Comparison of ENCODE assay signal across 21 cellular contexts in genomic region chr14:44798386-44799242, GRCh38.
DNase-seq lines count a peak whose midpoint lies in the region; ATAC-seq, FAIRE-seq and TF ChIP-seq lines count a peak whose summit lies in the region.
"Had no signal": no experiment of that assay in that cellular context is flagged by ENCODE, and none has a peak within 500 bp of the region (broad histone marks: within the 10 kb centered on the region; RNA-seq: fewer than 3 reads in every experiment).

No MANE protein-coding gene starts in this region.

- no peak for FAIRE-seq in pancreas (lab: Jason Lieb, UNC)
- FAIRE-seq: H1 had no signal

- H3K79me2 ChIP-seq in SK-N-SH (ENCODE audit: insufficient read depth) = no peaks in the 10 kb centered on the region

- H3K4me2 ChIP-seq in SK-N-SH = no peak overlapping the region

- POLR2A ChIA-PET in SK-N-SH (lab: Yijun Ruan, JAX) = no interaction called here

- peaks cover 9% of the 10 kb centered on the region for H3K27me3 Mint-ChIP-seq in activated T-cell treated with anti-CD3 and anti-CD28 coated beads, Interleukin-2, amount 50 U/mL, for 24 hours

- no peak for TF ChIP-seq RAD21 in SK-N-SH (IDR thresholded peaks at IDR 0.05; ENCODE audit: low read length)

- WGBS in SK-N-SH (ENCODE audit: low lambda C conversion rate) = 51% methylated on average over 21 of the region's 60 CpGs
- WGBS in HUES64 = 97% methylated on average over 48 of the region's 60 CpGs
- WGBS in pancreas, 2 donors = 72 to 80% methylated on average over 40 to 54 of the region's 60 CpGs

- no peaks in the 10 kb centered on the region for H3K36me3 ChIP-seq in SK-N-SH (replicated peaks in 1 of 2; ENCODE audit: control insufficient read depth in 1 of 2, insufficient read depth in 2 of 2, low read length in 1 of 2)
- H3K36me3 ChIP-seq in HUES64 (ENCODE audit: insufficient read depth, low read length) = no peaks in the 10 kb centered on the region
- no peaks in the 10 kb centered on the region for H3K36me3 ChIP-seq in pancreas

- no peak overlapping the region for H2AFZ ChIP-seq in SK-N-SH (ENCODE audit: low read depth)

- CTCF ChIA-PET in SK-N-SH (lab: Yijun Ruan, JAX) = no interaction called here

- H3K4me1 ChIP-seq in SK-N-SH (ENCODE audit: control insufficient read depth in 1 of 2, insufficient read depth in 2 of 2, low read depth in 1 of 2, low read length in 1 of 2) (no peaks in the 10 kb centered on the region; a peak in 1 of 4 replicates), HUES64 (ENCODE audit: insufficient read depth, low read length) (peaks cover 2% of the 10 kb centered on the region; the same call in 1 of the 2 replicates), pancreas (no peaks in the 10 kb centered on the region)

- H4K20me1 ChIP-seq in SK-N-SH (ENCODE audit: insufficient read depth) = no peaks in the 10 kb centered on the region

- no peak for TF ChIP-seq EP300 in SK-N-SH (IDR thresholded peaks at IDR 0.05; ENCODE audit: borderline replicate concordance in 1 of 2, low read depth in 1 of 2, low read length in 1 of 2)

- no peak for TF ChIP-seq POLR2A in GM18505 (IDR thresholded peaks at IDR 0.05; ENCODE audit: borderline replicate concordance, extremely low read depth, insufficient read depth, insufficient read length)

- H3K4me3 ChIP-seq in SK-N-SH (ENCODE audit: low read depth in 2 of 2, low read length in 1 of 2) (no peak overlapping the region), HUES64 (ENCODE audit: low read length) (peak overlapping the region; percentile 34), fibroblast of pulmonary artery (replicated peaks; ENCODE audit: low read depth, low read length) (peak overlapping the region; percentile 38), pancreas (peak overlapping the region in 3 of 4 donors; percentile 3 to 33 (median 3))

- no peak overlapping the region for H3K27ac Mint-ChIP-seq in activated T-cell treated with anti-CD3 and anti-CD28 coated beads, Interleukin-2, amount 50 U/mL, for 24 hours
- H3K27ac Mint-ChIP-seq: CD4-positive, alpha-beta memory T cell had no signal

- ATAC-seq in SK-N-SH treated with all-trans-retinoic acid at 6 μM for 48 hours = no peak
- peak in 1 of 4 donors; percentile 56 for ATAC-seq in pancreas
- ATAC-seq in GM18505 (IDR thresholded peaks at IDR 0.05; ENCODE audit: unreplicated experiment) = no peak

- no peak for TF ChIP-seq CTCF in SK-N-SH (IDR thresholded peaks at IDR 0.05)
- no peak for TF ChIP-seq CTCF in fibroblast of pulmonary artery (IDR thresholded peaks at IDR 0.05; ENCODE audit: low read length, missing control alignments)
- TF ChIP-seq CTCF in pancreas (IDR thresholded peaks at IDR 0.05) = no peak

- H3K27ac ChIP-seq in SK-N-SH (ENCODE audit: low read depth in 2 of 2, low read length in 1 of 2) (no peak overlapping the region), HUES64 (ENCODE audit: low read depth, low read length) (no peak overlapping the region), pancreas (no peak overlapping the region)

- H3K9me3 ChIP-seq in SK-N-SH (no peaks in the 10 kb centered on the region), HUES64 (ENCODE audit: insufficient read depth, low read depth, low read length) (no peaks in the 10 kb centered on the region), pancreas (no peaks in the 10 kb centered on the region)

- H3K9ac ChIP-seq in SK-N-SH (no peak overlapping the region), HUES64 (ENCODE audit: low read depth, low read length) (no peak overlapping the region)

- H3F3A ChIP-seq in SK-N-SH (replicated peaks; ENCODE audit: insufficient read depth) = no peaks in the 10 kb centered on the region

- H3K4me3 Mint-ChIP-seq in activated T-cell treated with anti-CD3 and anti-CD28 coated beads, Interleukin-2, amount 50 U/mL, for 24 hours = no peak overlapping the region
- H3K4me3 Mint-ChIP-seq: CD4-positive, alpha-beta memory T cell had no signal

- no peaks in the 10 kb centered on the region for H3K9me3 Mint-ChIP-seq in activated T-cell treated with anti-CD3 and anti-CD28 coated beads, Interleukin-2, amount 50 U/mL, for 24 hours

- intact Hi-C loops in pancreas (cut with DNase I) = no loop called here

- no peaks in the 10 kb centered on the region for H3K4me1 Mint-ChIP-seq in activated T-cell treated with anti-CD3 and anti-CD28 coated beads, Interleukin-2, amount 50 U/mL, for 24 hours (ENCODE audit: low read depth)
- H3K4me1 Mint-ChIP-seq: CD4-positive, alpha-beta memory T cell had no signal

- H3K27me3 ChIP-seq in SK-N-SH (ENCODE audit: insufficient read depth) = no peaks in the 10 kb centered on the region
- H3K27me3 ChIP-seq in HUES64 (ENCODE audit: insufficient read depth, low read length) = no peaks in the 10 kb centered on the region
- no peaks in the 10 kb centered on the region for H3K27me3 ChIP-seq in pancreas

- no peaks in the 10 kb centered on the region for H3K9me2 ChIP-seq in SK-N-SH

- DNase-seq in SK-N-SH (peak; percentile 0), fibroblast of pulmonary artery (ENCODE audit: low read depth) (no peak), pancreas (peak in 2 of 6 donors; percentile 56), LoVo (ENCODE audit: low spot score) (no peak)
- no peak for DNase-seq in activated T-cell treated with anti-CD3 and anti-CD28 coated beads, Interleukin-2, amount 50 U/mL, for 24 hours
- DNase-seq: 8988T; Calu3; CD4-positive, alpha-beta memory T cell; DMS53; IMR-90; Kasumi-1; NCI-H1105; NCI-H1694; NCI-H2107; NCI-H345; NCI-H526; SHP77 treated with DMSO at 0.1 percent for 48 hours had no signal

- no peaks in the 10 kb centered on the region for H3K36me3 Mint-ChIP-seq in activated T-cell treated with anti-CD3 and anti-CD28 coated beads, Interleukin-2, amount 50 U/mL, for 24 hours (ENCODE audit: low read depth)
- H3K36me3 Mint-ChIP-seq: CD4-positive, alpha-beta memory T cell had no signal

TF ChIP-seq in SK-N-SH, 30 proteins besides CTCF, POLR2A, EP300 and RAD21 (continues in another document):
- TF ChIP-seq FOSL2 (IDR thresholded peaks at IDR 0.05; ENCODE audit: borderline replicate concordance, low read depth) = no peak
- TF ChIP-seq REST (IDR thresholded peaks at IDR 0.05; ENCODE audit: low read depth, low read length) = no peak

TF ChIP-seq in SK-N-SH treated with all-trans-retinoic acid at 6 μM for 48 hours, 23 proteins besides CTCF, POLR2A, EP300 and RAD21 (continues in another document):
- TF ChIP-seq BACH2 (CRISPR knock-in tag; IDR thresholded peaks at IDR 0.05; ENCODE audit: borderline replicate concordance) (no peak), PATZ1 (CRISPR knock-in tag; IDR thresholded peaks at IDR 0.05; ENCODE audit: borderline replicate concordance) (no peak), ZNF565 (CRISPR knock-in tag; conservative IDR thresholded peaks at IDR 0.05; ENCODE audit: low read depth) (no peak), TOX (CRISPR knock-in tag; IDR thresholded peaks at IDR 0.05; ENCODE audit: borderline replicate concordance) (no peak), OSR1 (CRISPR knock-in tag; IDR thresholded peaks at IDR 0.05) (no peak), ZC3H10 (CRISPR knock-in tag; IDR thresholded peaks at IDR 0.05) (no peak), GLIS3 (CRISPR knock-in tag; IDR thresholded peaks at IDR 0.05) (no peak), CSRNP3 (CRISPR knock-in tag; IDR thresholded peaks at IDR 0.05) (no peak), TSHZ2 (CRISPR knock-in tag; IDR thresholded peaks at IDR 0.05) (no peak)

Comparison
In these comparisons a context has a peak if more than half of its experiments do, and no peak if none do; other contexts are left out.
1. H3K4me3 ChIP-seq: peak in HUES64 (single experiment), fibroblast of pulmonary artery (single experiment) and pancreas (3 of 4); none in SK-N-SH (0 of 2).